In genomic region chr2:43184339-43184895, GRCh38 we compare ENCODE assay signal across 1 cellular context.
A peak's percentile ranks its signal among the peaks of the same experiment; 100 is the strongest.
TF ChIP-seq lines count a peak whose summit lies in the region.

No MANE protein-coding gene starts in this region.

TF ChIP-seq in HepG2, 621 proteins besides CTCF, POLR2A, EP300 and RAD21 (continued from another document and continues in another):
- no peak for TF ChIP-seq KIAA2018 (CRISPR knock-in tag; IDR thresholded peaks at IDR 0.05; ENCODE audit: borderline replicate concordance)
- peak; percentile 42 for TF ChIP-seq GABPB1 (CRISPR knock-in tag; IDR thresholded peaks at IDR 0.05)
- no peak for TF ChIP-seq NKX3-1 (CRISPR knock-in tag; IDR thresholded peaks at IDR 0.05)
- TF ChIP-seq HNRNPUL1 (IDR thresholded peaks at IDR 0.05; ENCODE audit: low read depth, low read length): no peak
- TF ChIP-seq ZBTB43 (CRISPR knock-in tag; conservative IDR thresholded peaks at IDR 0.05): peak; percentile 80
- TF ChIP-seq KLF16 (CRISPR knock-in tag; IDR thresholded peaks at IDR 0.05): peak in 1 of 2 experiments; percentile 77; a peak in 2 of 4 replicates
- no peak for TF ChIP-seq ZNF280B (CRISPR knock-in tag; IDR thresholded peaks at IDR 0.05; ENCODE audit: borderline replicate concordance)
- no peak for TF ChIP-seq ZNF562 (CRISPR knock-in tag; IDR thresholded peaks at IDR 0.05; ENCODE audit: borderline replicate concordance)
- no peak; the same call in 1 of the 2 replicates for TF ChIP-seq CSRNP1 (CRISPR knock-in tag; IDR thresholded peaks at IDR 0.05)
- peak; percentile 99 for TF ChIP-seq MIXL1 (CRISPR knock-in tag; IDR thresholded peaks at IDR 0.05)
- TF ChIP-seq ATM (IDR thresholded peaks at IDR 0.05; ENCODE audit: borderline replicate concordance): no peak
- peak; percentile 83 for TF ChIP-seq ZGPAT (CRISPR knock-in tag; IDR thresholded peaks at IDR 0.05)
- peak; percentile 89 for TF ChIP-seq NCOR1 (IDR thresholded peaks at IDR 0.05; ENCODE audit: borderline replicate concordance, low read length)
- TF ChIP-seq GPBP1L1 (CRISPR knock-in tag; IDR thresholded peaks at IDR 0.05): no peak
- TF ChIP-seq ZNF652 (CRISPR knock-in tag; IDR thresholded peaks at IDR 0.05; ENCODE audit: borderline replicate concordance, low read depth): no peak
- TF ChIP-seq ZNF550 (CRISPR knock-in tag; IDR thresholded peaks at IDR 0.05; ENCODE audit: borderline replicate concordance): no peak
- no peak for TF ChIP-seq SRY (CRISPR knock-in tag; IDR thresholded peaks at IDR 0.05)
- TF ChIP-seq TFE3 (CRISPR knock-in tag; IDR thresholded peaks at IDR 0.05): peak; percentile 57; the same call in 1 of the 2 replicates
- TF ChIP-seq FOXP4 (CRISPR knock-in tag; IDR thresholded peaks at IDR 0.05): peak; percentile 81
